In genomic region chr1:58902830-58903229, GRCh38 we compare ENCODE assay signal across 9 cellular contexts.
DNase-seq lines count a peak whose midpoint lies in the region; ATAC-seq, FAIRE-seq and TF ChIP-seq lines count a peak whose summit lies in the region.
"Had no signal": no experiment of that assay in that cellular context is flagged by ENCODE, and none has a peak within 500 bp of the region (broad histone marks: within the 10 kb centered on the region; RNA-seq: fewer than 3 reads in every experiment).

No MANE protein-coding gene starts in this region.

- TF ChIP-seq POLR2A in GM12878 (IDR thresholded peaks at IDR 0.05; ENCODE audit: low read depth, low read length) (no peak), upper lobe of left lung (IDR thresholded peaks at IDR 0.05) (no peak), GM18505 (IDR thresholded peaks at IDR 0.05; ENCODE audit: borderline replicate concordance, extremely low read depth, insufficient read depth, insufficient read length) (no peak)

- peak overlapping the region; percentile 61 for H3K4me3 Mint-ChIP-seq in activated naive CD4-positive, alpha-beta T cell treated with anti-CD3 and anti-CD28 coated beads, Interleukin-2, amount 10 ng/mL, durations not matched to agents 7 days and 5 days
- peak overlapping the region; percentile 44 for H3K4me3 Mint-ChIP-seq in mesothelial cell of epicardium

- H2AFZ ChIP-seq in GM12878 (ENCODE audit: control insufficient read depth, low read depth, low read length) = peak overlapping the region; percentile 65

- H3K27me3 ChIP-seq in GM12878 (replicated peaks in 1 of 2; ENCODE audit: control insufficient read depth in 2 of 2, insufficient read depth in 2 of 2, low read length in 1 of 2) = no peaks in the 10 kb centered on the region
- no peaks in the 10 kb centered on the region for H3K27me3 ChIP-seq in upper lobe of left lung

- peak overlapping the region; percentile 60 for H3K9ac ChIP-seq in GM12878 (ENCODE audit: control insufficient read depth, insufficient read depth, low read length)

- in situ Hi-C loops in GM12878 (cut with MboI) = no loop called here

- FAIRE-seq in GM12878 (lab: Jason Lieb, UNC) = no peak

- H3K79me2 ChIP-seq in GM12878 (ENCODE audit: control insufficient read depth, insufficient read depth, low read length) = no peaks in the 10 kb centered on the region

- CTCF ChIA-PET in activated naive CD4-positive, alpha-beta T cell treated with anti-CD3 and anti-CD28 coated beads, Interleukin-2, amount 10 ng/mL, durations not matched to agents 7 days and 5 days (lab: Charles Lee) = interaction anchor here (0.6 to 1.8 kb wide), 3 partner anchors 17 to 38 kb away, joined by 3 to 4 read pairs (median 3); no protein-coding TSS in a partner anchor
- CTCF ChIA-PET in GM12878 (lab: Yijun Ruan, JAX) = interaction anchor here (0.7 to 1.5 kb wide), 5 partner anchors 86 to 796 kb away, joined by 3 to 7 read pairs (median 3); no protein-coding TSS in a partner anchor

- H3K9me3 Mint-ChIP-seq in activated naive CD4-positive, alpha-beta T cell treated with anti-CD3 and anti-CD28 coated beads, Interleukin-2, amount 10 ng/mL, durations not matched to agents 7 days and 5 days = no peaks in the 10 kb centered on the region
- no peaks in the 10 kb centered on the region for H3K9me3 Mint-ChIP-seq in mesothelial cell of epicardium

- H3K36me3 Mint-ChIP-seq in activated naive CD4-positive, alpha-beta T cell treated with anti-CD3 and anti-CD28 coated beads, Interleukin-2, amount 10 ng/mL, durations not matched to agents 7 days and 5 days = no peaks in the 10 kb centered on the region
- H3K36me3 Mint-ChIP-seq in mesothelial cell of epicardium = no peaks in the 10 kb centered on the region

- POLR2A ChIA-PET in GM12878 (lab: Charles Lee) = interaction anchor here (0.9 to 1.2 kb wide), 3 partner anchors 45 to 394 kb away, joined by 3 to 5 read pairs (median 4); no protein-coding TSS in a partner anchor

- RAD21 ChIA-PET in GM12878 (lab: Charles Lee; ENCODE audit: unreplicated experiment) = interaction anchor here (0.7 to 1.3 kb wide), 14 partner anchors 10 to 243 kb away, joined by 3 to 8 read pairs (median 4); partner anchors contain the start of gene JUN

- intact Hi-C loops in GM12878 (cut with micrococcal nuclease; ENCODE audit: unreplicated experiment) = loop anchor here (1.0 to 5.0 kb wide), 6 partner anchors 47 to 119 kb away; partner anchors contain the start of gene JUN

- H3K4me2 ChIP-seq in GM12878 (ENCODE audit: control insufficient read depth, insufficient read depth) = peak overlapping the region; percentile 64

- H3K9me3 ChIP-seq in GM12878 (replicated peaks; ENCODE audit: control insufficient read depth, insufficient read depth, low read length) = no peaks in the 10 kb centered on the region
- no peaks in the 10 kb centered on the region for H3K9me3 ChIP-seq in upper lobe of left lung

- TF ChIP-seq RAD21 in GM12878 (IDR thresholded peaks at IDR 0.05; ENCODE audit: insufficient read depth, low read depth, low read length) = no peak

- TF ChIP-seq CTCF in GM12878 (IDR thresholded peaks at IDR 0.05 in 2 of 3, conservative IDR thresholded peaks at IDR 0.05 in 1 of 3; ENCODE audit: control insufficient read depth in 2 of 3, extremely low read depth in 1 of 3, insufficient read depth in 1 of 3, low read depth in 3 of 3, low read length in 3 of 3) = no peak
- TF ChIP-seq CTCF in mesothelial cell of epicardium (IDR thresholded peaks at IDR 0.05; ENCODE audit: unreplicated experiment) = no peak
- TF ChIP-seq CTCF in upper lobe of left lung (IDR thresholded peaks at IDR 0.05) = no peak

- DNase-seq in activated naive CD4-positive, alpha-beta T cell treated with anti-CD3 and anti-CD28 coated beads, Interleukin-2, amount 10 ng/mL, durations not matched to agents 7 days and 5 days = no peak
- no peak for DNase-seq in activated naive CD4-positive, alpha-beta T cell treated with Interleukin-2 at 50 U/mL for 16 hours
- DNase-seq in GM12878 (ENCODE audit: low read depth, low spot score) (no peak), mesothelial cell of epicardium (ENCODE audit: low spot score in 2 of 2, unreplicated experiment in 2 of 2) (no peak), upper lobe of left lung (no peak)
- DNase-seq: NCI-H1694 had no signal

- H3K4me1 ChIP-seq in GM12878 (ENCODE audit: control insufficient read depth, insufficient read depth, low read length) = peaks cover 9% of the 10 kb centered on the region; the same call in 1 of the 2 replicates
- H3K4me1 ChIP-seq in upper lobe of left lung = peaks cover 40 to 63% (median 53%) of the 10 kb centered on the region in 4 donors

- H4K20me1 ChIP-seq in GM12878 (ENCODE audit: control insufficient read depth, insufficient read depth) = no peaks in the 10 kb centered on the region

- ATAC-seq in GM12878 (no peak), upper lobe of left lung (ENCODE audit: low FRiP score in 2 of 2) (no peak), HG03108 (IDR thresholded peaks at IDR 0.05; ENCODE audit: unreplicated experiment) (no peak), GM18868 (IDR thresholded peaks at IDR 0.05; ENCODE audit: unreplicated experiment) (no peak), GM18505 (IDR thresholded peaks at IDR 0.05; ENCODE audit: unreplicated experiment) (no peak)

- BruUV-seq in GM12878 (replicated peaks; lab: Mats Ljungman, UMichigan) = no TSS peak

- SMC1A ChIA-PET in GM12878 (lab: Charles Lee; ENCODE audit: uncharacterized antibody, unreplicated experiment) = interaction anchor here (0.8 to 2.2 kb wide), 15 partner anchors 10 to 167 kb away, joined by 3 to 15 read pairs (median 4); no protein-coding TSS in a partner anchor

- H3K4me3 ChIP-seq in GM12878 (0 out of 2 replicates have a peak overlapping the region, but pooled peaks have one; percentile 58), upper lobe of left lung (peak overlapping the region in 3 of 4 donors; percentile 39 to 57 (median 50))

- H3K36me3 ChIP-seq in GM12878 (ENCODE audit: control insufficient read depth in 2 of 2, insufficient read depth in 2 of 2, low read length in 1 of 2) (no peaks in the 10 kb centered on the region), upper lobe of left lung (no peaks in the 10 kb centered on the region)

- H3K27me3 Mint-ChIP-seq in activated naive CD4-positive, alpha-beta T cell treated with anti-CD3 and anti-CD28 coated beads, Interleukin-2, amount 10 ng/mL, durations not matched to agents 7 days and 5 days = peaks cover 15% of the 10 kb centered on the region
- H3K27me3 Mint-ChIP-seq in mesothelial cell of epicardium (ENCODE audit: low read depth) = no peaks in the 10 kb centered on the region

- H3K4me1 Mint-ChIP-seq in activated naive CD4-positive, alpha-beta T cell treated with anti-CD3 and anti-CD28 coated beads, Interleukin-2, amount 10 ng/mL, durations not matched to agents 7 days and 5 days = peaks cover 19% of the 10 kb centered on the region
- H3K4me1 Mint-ChIP-seq in mesothelial cell of epicardium = peaks cover 40% of the 10 kb centered on the region

- TF ChIP-seq EP300 in GM12878 (IDR thresholded peaks at IDR 0.05; ENCODE audit: borderline replicate concordance in 1 of 2, control insufficient read depth in 1 of 2, low read depth in 2 of 2, low read length in 2 of 2) (no peak), upper lobe of left lung (IDR thresholded peaks at IDR 0.05) (no peak)

- peak overlapping the region; percentile 60 for H3K27ac ChIP-seq in GM12878 (ENCODE audit: control insufficient read depth, insufficient read depth)
- H3K27ac ChIP-seq in upper lobe of left lung = peak overlapping the region; percentile 93 to 98 (median 96)

- H3K27ac Mint-ChIP-seq in activated naive CD4-positive, alpha-beta T cell treated with anti-CD3 and anti-CD28 coated beads, Interleukin-2, amount 10 ng/mL, durations not matched to agents 7 days and 5 days = peak overlapping the region; percentile 88
- H3K27ac Mint-ChIP-seq in mesothelial cell of epicardium = peak overlapping the region; percentile 86

- 100% methylated on average over 2 of the region's 2 CpGs for WGBS in GM12878 (ENCODE audit: insufficient coverage, insufficient replicate concordance, low lambda C conversion rate, missing lambda C conversion rate)
- 88 to 93% methylated on average over 2 of the region's 2 CpGs for WGBS in upper lobe of left lung, 2 donors

TF ChIP-seq in GM12878, 131 proteins besides CTCF, POLR2A, EP300 and RAD21 (continues in another document):
- TF ChIP-seq NFXL1 (IDR thresholded peaks at IDR 0.05; ENCODE audit: borderline replicate concordance) (no peak), PRDM15 (CRISPR knock-in tag; IDR thresholded peaks at IDR 0.05) (no peak)
